Comparison of ENCODE assay signal across 2 cellular contexts in the genomic region with DNA sequence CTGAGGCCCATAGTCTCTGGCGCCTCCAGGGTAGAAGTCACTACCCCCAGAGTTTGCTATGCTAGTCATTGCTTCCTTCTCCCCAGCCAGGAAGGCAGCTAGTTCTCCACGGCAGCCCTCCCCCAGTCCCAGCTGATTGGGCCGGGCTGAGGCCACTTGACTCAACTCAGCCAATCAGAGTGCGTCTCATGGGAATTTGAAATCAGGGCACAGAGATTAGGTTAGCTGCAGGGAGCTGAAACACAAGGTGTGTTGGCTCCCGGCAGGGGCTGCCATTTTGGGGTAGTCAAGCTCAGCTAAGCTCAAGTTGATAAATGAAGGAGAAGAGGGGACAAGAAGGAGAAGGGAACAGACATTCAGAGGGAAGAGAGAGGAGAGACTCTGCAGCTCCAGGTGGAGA.
TF ChIP-seq lines count a peak whose summit lies in the region.

No MANE protein-coding gene starts in this region.

TF ChIP-seq in WTC11, 78 proteins besides CTCF, POLR2A, EP300 and RAD21 (continued from another document and continues in another):
- TF ChIP-seq ZNF121 (CRISPR knock-in tag; IDR thresholded peaks at IDR 0.05): no peak
- no peak for TF ChIP-seq CBFB (CRISPR knock-in tag; IDR thresholded peaks at IDR 0.05; ENCODE audit: low read depth)
- peak; percentile 95 for TF ChIP-seq MYBL2 (CRISPR knock-in tag; IDR thresholded peaks at IDR 0.05)
- TF ChIP-seq, protein P1, sequence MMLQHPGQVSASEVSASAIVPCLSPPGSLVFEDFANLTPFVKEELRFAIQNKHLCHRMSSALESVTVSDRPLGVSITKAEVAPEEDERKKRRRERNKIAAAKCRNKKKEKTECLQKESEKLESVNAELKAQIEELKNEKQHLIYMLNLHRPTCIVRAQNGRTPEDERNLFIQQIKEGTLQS (CRISPR knock-in tag; conservative IDR thresholded peaks at IDR 0.05): no peak
- TF ChIP-seq ATF6 (CRISPR knock-in tag; IDR thresholded peaks at IDR 0.05): no peak
- TF ChIP-seq, protein P2, sequence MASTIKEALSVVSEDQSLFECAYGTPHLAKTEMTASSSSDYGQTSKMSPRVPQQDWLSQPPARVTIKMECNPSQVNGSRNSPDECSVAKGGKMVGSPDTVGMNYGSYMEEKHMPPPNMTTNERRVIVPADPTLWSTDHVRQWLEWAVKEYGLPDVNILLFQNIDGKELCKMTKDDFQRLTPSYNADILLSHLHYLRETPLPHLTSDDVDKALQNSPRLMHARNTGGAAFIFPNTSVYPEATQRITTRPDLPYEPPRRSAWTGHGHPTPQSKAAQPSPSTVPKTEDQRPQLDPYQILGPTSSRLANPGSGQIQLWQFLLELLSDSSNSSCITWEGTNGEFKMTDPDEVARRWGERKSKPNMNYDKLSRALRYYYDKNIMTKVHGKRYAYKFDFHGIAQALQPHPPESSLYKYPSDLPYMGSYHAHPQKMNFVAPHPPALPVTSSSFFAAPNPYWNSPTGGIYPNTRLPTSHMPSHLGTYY (CRISPR knock-in tag; IDR thresholded peaks at IDR 0.05): no peak
- TF ChIP-seq ZNF532 (CRISPR knock-in tag; IDR thresholded peaks at IDR 0.05; ENCODE audit: borderline replicate concordance): no peak
- TF ChIP-seq TEAD1 (CRISPR knock-in tag; IDR thresholded peaks at IDR 0.05): no peak
- no peak for TF ChIP-seq NFATC4 (CRISPR knock-in tag; IDR thresholded peaks at IDR 0.05)
- TF ChIP-seq, protein P3, sequence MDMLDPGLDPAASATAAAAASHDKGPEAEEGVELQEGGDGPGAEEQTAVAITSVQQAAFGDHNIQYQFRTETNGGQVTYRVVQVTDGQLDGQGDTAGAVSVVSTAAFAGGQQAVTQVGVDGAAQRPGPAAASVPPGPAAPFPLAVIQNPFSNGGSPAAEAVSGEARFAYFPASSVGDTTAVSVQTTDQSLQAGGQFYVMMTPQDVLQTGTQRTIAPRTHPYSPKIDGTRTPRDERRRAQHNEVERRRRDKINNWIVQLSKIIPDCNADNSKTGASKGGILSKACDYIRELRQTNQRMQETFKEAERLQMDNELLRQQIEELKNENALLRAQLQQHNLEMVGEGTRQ (CRISPR knock-in tag; IDR thresholded peaks at IDR 0.05): peak; percentile 90
- no peak for TF ChIP-seq TP53 (CRISPR knock-in tag; IDR thresholded peaks at IDR 0.05)
- peak; percentile 95 for TF ChIP-seq NFYB (CRISPR knock-in tag; conservative IDR thresholded peaks at IDR 0.05; ENCODE audit: low read depth)
- TF ChIP-seq ZNF232 (CRISPR knock-in tag; IDR thresholded peaks at IDR 0.05): no peak
- no peak for TF ChIP-seq GTF2I (CRISPR knock-in tag; conservative IDR thresholded peaks at IDR 0.05)
- TF ChIP-seq, protein P4, sequence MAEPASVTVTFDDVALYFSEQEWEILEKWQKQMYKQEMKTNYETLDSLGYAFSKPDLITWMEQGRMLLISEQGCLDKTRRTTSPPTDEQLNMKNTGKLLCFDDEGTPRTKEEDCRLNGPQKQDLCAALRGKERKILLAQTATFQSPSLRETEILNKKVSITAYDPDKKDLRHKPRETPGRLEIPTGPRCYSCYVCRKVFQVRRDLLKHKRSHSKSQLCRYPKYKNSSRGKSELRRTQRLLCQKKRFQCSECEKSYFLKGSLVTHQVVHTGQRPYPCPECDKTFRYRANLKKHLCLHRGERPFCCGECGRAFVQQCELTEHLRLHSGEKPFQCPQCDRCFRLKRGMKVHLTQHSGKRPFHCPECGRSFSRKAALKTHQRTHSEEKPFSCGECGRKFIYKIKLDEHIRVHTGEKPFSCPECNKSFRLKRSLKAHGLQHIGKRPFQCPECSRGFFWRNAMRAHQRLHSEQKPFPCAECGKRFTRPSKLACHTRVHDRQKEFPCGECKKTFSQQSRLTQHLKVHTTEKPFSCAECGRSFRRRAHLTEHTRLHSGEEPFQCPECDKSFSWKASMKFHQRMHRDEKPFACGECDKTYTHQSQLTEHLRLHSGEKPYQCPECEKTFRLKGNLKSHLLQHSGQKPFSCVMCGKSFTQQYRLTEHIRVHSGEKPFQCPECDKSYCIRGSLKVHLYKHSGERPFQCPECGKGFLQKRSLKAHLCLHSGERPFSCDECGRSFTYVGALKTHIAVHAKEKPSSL (CRISPR knock-in tag; conservative IDR thresholded peaks at IDR 0.05): no peak
- TF ChIP-seq NFE2L1 (CRISPR knock-in tag; IDR thresholded peaks at IDR 0.05): no peak

TF ChIP-seq in HepG2, 621 proteins besides CTCF, POLR2A, EP300 and RAD21 (continued from another document):
- TF ChIP-seq, protein P5, sequence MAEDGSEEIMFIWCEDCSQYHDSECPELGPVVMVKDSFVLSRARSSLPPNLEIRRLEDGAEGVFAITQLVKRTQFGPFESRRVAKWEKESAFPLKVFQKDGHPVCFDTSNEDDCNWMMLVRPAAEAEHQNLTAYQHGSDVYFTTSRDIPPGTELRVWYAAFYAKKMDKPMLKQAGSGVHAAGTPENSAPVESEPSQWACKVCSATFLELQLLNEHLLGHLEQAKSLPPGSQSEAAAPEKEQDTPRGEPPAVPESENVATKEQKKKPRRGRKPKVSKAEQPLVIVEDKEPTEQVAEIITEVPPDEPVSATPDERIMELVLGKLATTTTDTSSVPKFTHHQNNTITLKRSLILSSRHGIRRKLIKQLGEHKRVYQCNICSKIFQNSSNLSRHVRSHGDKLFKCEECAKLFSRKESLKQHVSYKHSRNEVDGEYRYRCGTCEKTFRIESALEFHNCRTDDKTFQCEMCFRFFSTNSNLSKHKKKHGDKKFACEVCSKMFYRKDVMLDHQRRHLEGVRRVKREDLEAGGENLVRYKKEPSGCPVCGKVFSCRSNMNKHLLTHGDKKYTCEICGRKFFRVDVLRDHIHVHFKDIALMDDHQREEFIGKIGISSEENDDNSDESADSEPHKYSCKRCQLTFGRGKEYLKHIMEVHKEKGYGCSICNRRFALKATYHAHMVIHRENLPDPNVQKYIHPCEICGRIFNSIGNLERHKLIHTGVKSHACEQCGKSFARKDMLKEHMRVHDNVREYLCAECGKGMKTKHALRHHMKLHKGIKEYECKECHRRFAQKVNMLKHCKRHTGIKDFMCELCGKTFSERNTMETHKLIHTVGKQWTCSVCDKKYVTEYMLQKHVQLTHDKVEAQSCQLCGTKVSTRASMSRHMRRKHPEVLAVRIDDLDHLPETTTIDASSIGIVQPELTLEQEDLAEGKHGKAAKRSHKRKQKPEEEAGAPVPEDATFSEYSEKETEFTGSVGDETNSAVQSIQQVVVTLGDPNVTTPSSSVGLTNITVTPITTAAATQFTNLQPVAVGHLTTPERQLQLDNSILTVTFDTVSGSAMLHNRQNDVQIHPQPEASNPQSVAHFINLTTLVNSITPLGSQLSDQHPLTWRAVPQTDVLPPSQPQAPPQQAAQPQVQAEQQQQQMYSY (CRISPR knock-in tag; IDR thresholded peaks at IDR 0.05): no peak
- TF ChIP-seq NR2F6 (IDR thresholded peaks at IDR 0.05) (no peak), NR2F6 (CRISPR knock-in tag; IDR thresholded peaks at IDR 0.05) (no peak), MIER3 (CRISPR knock-in tag; IDR thresholded peaks at IDR 0.05; ENCODE audit: borderline replicate concordance) (no peak), NFYC (CRISPR knock-in tag; IDR thresholded peaks at IDR 0.05) (peak; percentile 77), ZBTB14 (CRISPR knock-in tag; IDR thresholded peaks at IDR 0.05) (no peak), RBAK (CRISPR knock-in tag; IDR thresholded peaks at IDR 0.05) (no peak), NR2F2 (IDR thresholded peaks at IDR 0.05; ENCODE audit: borderline replicate concordance, low read depth) (no peak), CEBPB (IDR thresholded peaks at IDR 0.05; ENCODE audit: borderline replicate concordance, low read depth, low read length) (no peak), ZNF253 (CRISPR knock-in tag; IDR thresholded peaks at IDR 0.05; ENCODE audit: borderline replicate concordance) (no peak), MEF2D (CRISPR knock-in tag; IDR thresholded peaks at IDR 0.05) (no peak), AHDC1 (CRISPR knock-in tag; IDR thresholded peaks at IDR 0.05; ENCODE audit: borderline replicate concordance) (no peak), SIX1 (CRISPR knock-in tag; IDR thresholded peaks at IDR 0.05; ENCODE audit: borderline replicate concordance) (no peak), SALL1 (CRISPR knock-in tag; IDR thresholded peaks at IDR 0.05) (no peak), MBD4 (IDR thresholded peaks at IDR 0.05; ENCODE audit: borderline replicate concordance, low read length) (no peak), SMAD3 (CRISPR knock-in tag; IDR thresholded peaks at IDR 0.05) (no peak), ZNF713 (CRISPR knock-in tag; IDR thresholded peaks at IDR 0.05) (no peak)
- TF ChIP-seq, protein P3 (IDR thresholded peaks at IDR 0.05; ENCODE audit: low read depth, low read length): no peak
- TF ChIP-seq, protein P3 (CRISPR knock-in tag; IDR thresholded peaks at IDR 0.05; ENCODE audit: borderline replicate concordance): peak; percentile 21; the same call in 1 of the 2 replicates
- TF ChIP-seq, protein P6, sequence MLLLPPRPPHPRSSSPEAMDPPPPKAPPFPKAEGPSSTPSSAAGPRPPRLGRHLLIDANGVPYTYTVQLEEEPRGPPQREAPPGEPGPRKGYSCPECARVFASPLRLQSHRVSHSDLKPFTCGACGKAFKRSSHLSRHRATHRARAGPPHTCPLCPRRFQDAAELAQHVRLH (CRISPR knock-in tag; IDR thresholded peaks at IDR 0.05; ENCODE audit: borderline replicate concordance, low read depth): no peak
